In the genomic region with DNA sequence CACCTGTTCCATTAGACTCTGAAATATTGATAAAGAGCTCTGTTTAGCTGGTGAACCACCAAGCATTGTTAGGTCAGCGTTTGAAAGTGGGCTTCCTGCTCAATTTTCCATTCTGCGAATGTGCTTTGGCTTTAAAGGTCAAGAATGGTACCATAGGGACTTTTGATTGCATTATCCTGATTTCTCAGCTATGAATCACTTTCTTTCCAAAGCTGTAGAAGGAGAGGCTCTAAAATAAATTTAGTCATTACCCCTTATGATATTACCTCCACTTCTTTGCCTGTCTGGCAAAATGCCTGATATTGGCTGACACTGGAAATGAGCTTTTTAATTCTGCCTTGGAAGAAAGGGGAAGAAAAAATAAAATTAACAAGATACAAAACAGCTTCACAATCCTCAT, we compare ENCODE assay signal across 31 cellular contexts.
"Had no signal": no experiment of that assay in that cellular context is flagged by ENCODE, and none has a peak within 500 bp of the region (broad histone marks: within the 10 kb centered on the region; RNA-seq: fewer than 3 reads in every experiment).

No MANE protein-coding gene starts in this region.

- H3K36me3 Mint-ChIP-seq: mesothelial cell of epicardium; naive B cell; natural killer cell treated with Interleukin-12 subunit alpha and Interleukin-12 subunit beta and Interleukin-15 and Interleukin-18, amount 100 ng/mL, for 72 hours had no signal

- H3K9ac ChIP-seq: parathyroid adenoma had no signal

- ATAC-seq: effector memory CD8-positive, alpha-beta T cell; esophagus mucosa; gastroesophageal sphincter; heart left ventricle; left lung; mucosa of descending colon; natural killer cell treated with Interleukin-12 subunit alpha and Interleukin-12 subunit beta and Interleukin-15 and Interleukin-18, amount 100 ng/mL, for 72 hours; sciatic nerve; stimulated activated naive CD8-positive, alpha-beta T cell treated with anti-CD3 and anti-CD28 coated beads, Interleukin-15, amount 100 ng/mL, for 72 hours; upper lobe of right lung had no signal

- H3K4me3 Mint-ChIP-seq: effector memory CD8-positive, alpha-beta T cell; mesothelial cell of epicardium; naive B cell; natural killer cell treated with Interleukin-12 subunit alpha and Interleukin-12 subunit beta and Interleukin-15 and Interleukin-18, amount 100 ng/mL, for 72 hours; neural crest cell; stimulated activated naive CD8-positive, alpha-beta T cell treated with anti-CD3 and anti-CD28 coated beads, Interleukin-15, amount 100 ng/mL, for 72 hours had no signal

- DNase-seq: cortex of kidney; effector memory CD8-positive, alpha-beta T cell; foreskin fibroblast; heart left ventricle; kidney; left lung; mesenchymal stem cell; mucosa of descending colon; naive B cell; stimulated activated CD4-positive, alpha-beta T cell treated with anti-CD3 and anti-CD28 coated beads, Interleukin-12 subunit alpha, Interleukin-12 subunit beta, amount 100 ng/mL, for 4 hours; stimulated activated CD4-positive, alpha-beta T cell treated with anti-CD3 and anti-CD28 coated beads, Interleukin-1b, Interleukin-23, amount 100 ng/mL, for 48 hours; stimulated activated CD4-positive, alpha-beta T cell treated with anti-CD3 and anti-CD28 coated beads, Interleukin-4, amount 100 ng/mL, for 1 hour; stimulated activated CD8-positive, alpha-beta memory T cell treated with anti-CD3 and anti-CD28 coated beads, Interleukin-4, amount 100 ng/mL, for 48 hours; stimulated activated naive CD4-positive, alpha-beta T cell; stimulated activated naive CD8-positive, alpha-beta T cell treated with anti-CD3 and anti-CD28 coated beads, Interleukin-15, amount 100 ng/mL, for 72 hours; transverse colon; upper lobe of right lung had no signal

- H3K27ac Mint-ChIP-seq: effector memory CD8-positive, alpha-beta T cell; mesothelial cell of epicardium; naive B cell; natural killer cell treated with Interleukin-12 subunit alpha and Interleukin-12 subunit beta and Interleukin-15 and Interleukin-18, amount 100 ng/mL, for 72 hours; progenitor cell of endocrine pancreas; stimulated activated naive CD8-positive, alpha-beta T cell treated with anti-CD3 and anti-CD28 coated beads, Interleukin-15, amount 100 ng/mL, for 72 hours had no signal

- H3K9me3 ChIP-seq: gastroesophageal sphincter, mucosa of descending colon, neutrophil, right atrium auricular region, transverse colon, upper lobe of right lung, vagina had no signal

- H3K4me2 ChIP-seq: hepatocyte, smooth muscle cell had no signal

- H3K27ac ChIP-seq: gastroesophageal sphincter, heart left ventricle, hepatocyte, left lung, neutrophil, parathyroid adenoma, right atrium auricular region, suprapubic skin, transverse colon, upper lobe of right lung, vagina had no signal

- H3K36me3 ChIP-seq: gastroesophageal sphincter, heart left ventricle, left lung, neutrophil, right atrium auricular region, suprapubic skin, transverse colon, upper lobe of right lung, vagina had no signal

- H3K4me1 ChIP-seq: gastroesophageal sphincter, heart left ventricle, left lung, parathyroid adenoma, right atrium auricular region, suprapubic skin, transverse colon, upper lobe of right lung, vagina had no signal

- H3K27me3 ChIP-seq: gastroesophageal sphincter, heart left ventricle, hepatocyte, left lung, neutrophil, right atrium auricular region, suprapubic skin, transverse colon, upper lobe of right lung, vagina had no signal

- H3K79me2 ChIP-seq: hepatocyte, parathyroid adenoma had no signal

- H3K4me3 ChIP-seq: gastroesophageal sphincter, heart left ventricle, hepatocyte, left lung, mucosa of descending colon, right atrium auricular region, smooth muscle cell, suprapubic skin, transverse colon, upper lobe of right lung, vagina had no signal

- H3K27me3 Mint-ChIP-seq: effector memory CD8-positive, alpha-beta T cell; naive B cell; natural killer cell treated with Interleukin-12 subunit alpha and Interleukin-12 subunit beta and Interleukin-15 and Interleukin-18, amount 100 ng/mL, for 72 hours; progenitor cell of endocrine pancreas; stimulated activated naive CD8-positive, alpha-beta T cell treated with anti-CD3 and anti-CD28 coated beads, Interleukin-15, amount 100 ng/mL, for 72 hours had no signal

- H3K4me1 Mint-ChIP-seq: mesothelial cell of epicardium; naive B cell; neural crest cell; stimulated activated naive CD8-positive, alpha-beta T cell treated with anti-CD3 and anti-CD28 coated beads, Interleukin-15, amount 100 ng/mL, for 72 hours had no signal

- H2AFZ ChIP-seq: hepatocyte, parathyroid adenoma had no signal
